Comparison of ENCODE assay signal across 1 cellular context in the genomic region with DNA sequence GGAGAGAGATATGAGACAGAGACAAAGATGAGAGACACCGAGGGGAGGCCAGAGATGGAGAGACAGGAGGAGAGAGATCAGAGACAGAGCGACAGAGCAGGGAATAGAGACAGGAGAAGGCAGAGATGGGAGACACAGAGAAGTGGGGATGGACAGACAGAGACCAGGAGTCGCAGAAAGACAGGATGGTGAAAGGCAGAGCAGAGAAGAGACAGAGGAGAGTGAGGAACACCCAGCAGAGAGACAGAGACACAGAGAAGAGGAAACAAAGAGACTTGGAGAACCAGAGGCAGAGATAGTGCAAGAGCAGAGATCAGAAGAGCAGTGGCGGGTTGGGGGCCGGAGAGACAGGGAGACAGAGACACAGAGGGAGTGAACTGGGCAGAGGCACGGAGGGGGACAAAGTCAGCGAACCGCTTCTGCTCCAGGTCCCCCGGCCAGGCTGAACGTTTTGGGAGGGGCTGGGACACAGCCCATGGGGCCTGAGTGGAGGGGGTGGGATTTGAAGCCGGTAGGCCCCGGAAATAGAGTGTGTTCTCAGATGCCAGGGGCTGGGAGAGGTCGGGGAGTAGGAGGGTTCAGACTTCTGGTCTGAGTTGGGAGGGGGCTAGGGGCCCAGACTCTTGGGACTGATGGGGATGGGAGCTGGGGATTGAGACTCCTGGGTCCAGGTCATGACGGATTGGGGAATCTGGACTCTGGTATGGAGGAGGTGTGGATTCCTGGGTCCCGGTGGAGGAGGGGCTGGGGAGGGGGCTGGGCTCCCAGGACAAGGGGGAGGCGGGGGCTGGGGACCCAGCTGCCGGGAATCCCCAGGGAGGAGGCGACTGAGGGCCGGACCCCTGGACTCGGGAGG.
TF ChIP-seq lines count a peak whose summit lies in the region.

No MANE protein-coding gene starts in this region.

TF ChIP-seq in IMR-90, 13 proteins besides CTCF, POLR2A, EP300 and RAD21:
- TF ChIP-seq RCOR1 (IDR thresholded peaks at IDR 0.05; ENCODE audit: insufficient replicate concordance, low read length) (no peak), RFX5 (IDR thresholded peaks at IDR 0.05; ENCODE audit: low read depth, low read length) (no peak), MAZ (IDR thresholded peaks at IDR 0.05; ENCODE audit: borderline replicate concordance, low read depth, low read length) (no peak), USF2 (IDR thresholded peaks at IDR 0.05; ENCODE audit: low read depth, low read length) (no peak), FOS (IDR thresholded peaks at IDR 0.05; ENCODE audit: low read depth, low read length) (no peak)
- TF ChIP-seq, protein P1, sequence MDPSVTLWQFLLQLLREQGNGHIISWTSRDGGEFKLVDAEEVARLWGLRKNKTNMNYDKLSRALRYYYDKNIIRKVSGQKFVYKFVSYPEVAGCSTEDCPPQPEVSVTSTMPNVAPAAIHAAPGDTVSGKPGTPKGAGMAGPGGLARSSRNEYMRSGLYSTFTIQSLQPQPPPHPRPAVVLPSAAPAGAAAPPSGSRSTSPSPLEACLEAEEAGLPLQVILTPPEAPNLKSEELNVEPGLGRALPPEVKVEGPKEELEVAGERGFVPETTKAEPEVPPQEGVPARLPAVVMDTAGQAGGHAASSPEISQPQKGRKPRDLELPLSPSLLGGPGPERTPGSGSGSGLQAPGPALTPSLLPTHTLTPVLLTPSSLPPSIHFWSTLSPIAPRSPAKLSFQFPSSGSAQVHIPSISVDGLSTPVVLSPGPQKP (IDR thresholded peaks at IDR 0.05; ENCODE audit: borderline replicate concordance, low read depth, low read length) = no peak
